ENCODE assay signal across 1 cellular context in genomic region chr11:65117206-65118096, GRCh38.
TF ChIP-seq lines count a peak whose summit lies in the region.

ZNHIT2 (minus strand) TSS chr11:65117701; CDS start chr11:65117653, 48 bp downstream.

TF ChIP-seq in GM23338, 12 proteins besides CTCF, POLR2A, EP300 and RAD21 (continued from another document):
- TF ChIP-seq, protein P1, sequence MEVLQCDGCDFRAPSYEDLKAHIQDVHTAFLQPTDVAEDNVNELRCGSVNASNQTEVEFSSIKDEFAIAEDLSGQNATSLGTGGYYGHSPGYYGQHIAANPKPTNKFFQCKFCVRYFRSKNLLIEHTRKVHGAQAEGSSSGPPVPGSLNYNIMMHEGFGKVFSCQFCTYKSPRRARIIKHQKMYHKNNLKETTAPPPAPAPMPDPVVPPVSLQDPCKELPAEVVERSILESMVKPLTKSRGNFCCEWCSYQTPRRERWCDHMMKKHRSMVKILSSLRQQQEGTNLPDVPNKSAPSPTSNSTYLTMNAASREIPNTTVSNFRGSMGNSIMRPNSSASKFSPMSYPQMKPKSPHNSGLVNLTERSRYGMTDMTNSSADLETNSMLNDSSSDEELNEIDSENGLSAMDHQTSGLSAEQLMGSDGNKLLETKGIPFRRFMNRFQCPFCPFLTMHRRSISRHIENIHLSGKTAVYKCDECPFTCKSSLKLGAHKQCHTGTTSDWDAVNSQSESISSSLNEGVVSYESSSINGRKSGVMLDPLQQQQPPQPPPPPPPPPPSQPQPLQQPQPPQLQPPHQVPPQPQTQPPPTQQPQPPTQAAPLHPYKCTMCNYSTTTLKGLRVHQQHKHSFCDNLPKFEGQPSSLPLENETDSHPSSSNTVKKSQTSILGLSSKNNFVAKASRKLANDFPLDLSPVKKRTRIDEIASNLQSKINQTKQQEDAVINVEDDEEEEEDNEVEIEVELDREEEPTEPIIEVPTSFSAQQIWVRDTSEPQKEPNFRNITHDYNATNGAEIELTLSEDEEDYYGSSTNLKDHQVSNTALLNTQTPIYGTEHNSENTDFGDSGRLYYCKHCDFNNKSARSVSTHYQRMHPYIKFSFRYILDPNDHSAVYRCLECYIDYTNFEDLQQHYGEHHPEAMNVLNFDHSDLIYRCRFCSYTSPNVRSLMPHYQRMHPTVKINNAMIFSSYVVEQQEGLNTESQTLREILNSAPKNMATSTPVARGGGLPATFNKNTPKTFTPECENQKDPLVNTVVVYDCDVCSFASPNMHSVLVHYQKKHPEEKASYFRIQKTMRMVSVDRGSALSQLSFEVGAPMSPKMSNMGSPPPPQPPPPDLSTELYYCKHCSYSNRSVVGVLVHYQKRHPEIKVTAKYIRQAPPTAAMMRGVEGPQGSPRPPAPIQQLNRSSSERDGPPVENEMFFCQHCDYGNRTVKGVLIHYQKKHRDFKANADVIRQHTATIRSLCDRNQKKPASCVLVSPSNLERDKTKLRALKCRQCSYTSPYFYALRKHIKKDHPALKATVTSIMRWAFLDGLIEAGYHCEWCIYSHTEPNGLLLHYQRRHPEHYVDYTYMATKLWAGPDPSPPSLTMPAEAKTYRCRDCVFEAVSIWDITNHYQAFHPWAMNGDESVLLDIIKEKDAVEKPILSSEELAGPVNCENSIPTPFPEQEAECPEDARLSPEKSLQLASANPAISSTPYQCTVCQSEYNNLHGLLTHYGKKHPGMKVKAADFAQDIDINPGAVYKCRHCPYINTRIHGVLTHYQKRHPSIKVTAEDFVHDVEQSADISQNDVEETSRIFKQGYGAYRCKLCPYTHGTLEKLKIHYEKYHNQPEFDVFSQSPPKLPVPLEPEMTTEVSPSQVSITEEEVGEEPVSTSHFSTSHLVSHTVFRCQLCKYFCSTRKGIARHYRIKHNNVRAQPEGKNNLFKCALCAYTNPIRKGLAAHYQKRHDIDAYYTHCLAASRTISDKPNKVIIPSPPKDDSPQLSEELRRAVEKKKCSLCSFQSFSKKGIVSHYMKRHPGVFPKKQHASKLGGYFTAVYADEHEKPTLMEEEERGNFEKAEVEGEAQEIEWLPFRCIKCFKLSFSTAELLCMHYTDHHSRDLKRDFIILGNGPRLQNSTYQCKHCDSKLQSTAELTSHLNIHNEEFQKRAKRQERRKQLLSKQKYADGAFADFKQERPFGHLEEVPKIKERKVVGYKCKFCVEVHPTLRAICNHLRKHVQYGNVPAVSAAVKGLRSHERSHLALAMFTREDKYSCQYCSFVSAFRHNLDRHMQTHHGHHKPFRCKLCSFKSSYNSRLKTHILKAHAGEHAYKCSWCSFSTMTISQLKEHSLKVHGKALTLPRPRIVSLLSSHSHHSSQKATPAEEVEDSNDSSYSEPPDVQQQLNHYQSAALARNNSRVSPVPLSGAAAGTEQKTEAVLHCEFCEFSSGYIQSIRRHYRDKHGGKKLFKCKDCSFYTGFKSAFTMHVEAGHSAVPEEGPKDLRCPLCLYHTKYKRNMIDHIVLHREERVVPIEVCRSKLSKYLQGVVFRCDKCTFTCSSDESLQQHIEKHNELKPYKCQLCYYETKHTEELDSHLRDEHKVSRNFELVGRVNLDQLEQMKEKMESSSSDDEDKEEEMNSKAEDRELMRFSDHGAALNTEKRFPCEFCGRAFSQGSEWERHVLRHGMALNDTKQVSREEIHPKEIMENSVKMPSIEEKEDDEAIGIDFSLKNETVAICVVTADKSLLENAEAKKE (CRISPR knock-in tag; IDR thresholded peaks at IDR 0.05) = no peak
- TF ChIP-seq CREB1 (CRISPR knock-in tag; IDR thresholded peaks at IDR 0.05; ENCODE audit: low read depth) = peak; percentile 90
